10 cellular contexts compared by ENCODE assay signal in genomic region chr3:14806641-14807263, GRCh38. TPM values are rescaled to one million over a fixed set of nuclear protein-coding genes. Genes with fewer than 3 reads are reported as not detected.
DNase-seq lines count a peak whose midpoint lies in the region; ATAC-seq and TF ChIP-seq lines count a peak whose summit lies in the region.
"Had no signal": no experiment of that assay in that cellular context is flagged by ENCODE, and none has a peak within 500 bp of the region (broad histone marks: within the 10 kb centered on the region; RNA-seq: fewer than 3 reads in every experiment).

No MANE protein-coding gene starts in this region.

- peaks cover 35% of the 10 kb centered on the region for H3K4me1 Mint-ChIP-seq in Calu3 (ENCODE audit: low read depth, unreplicated experiment)
- peaks cover 5% of the 10 kb centered on the region for H3K4me1 Mint-ChIP-seq in activated B cell treated with CpG ODN at 0.5 μM for 24 hours

- no peak overlapping the region for H3K27ac ChIP-seq in HL-60 (replicated peaks)
- H3K27ac ChIP-seq: pancreas had no signal

- CTCF ChIA-PET in Calu3 (lab: Charles Lee): interaction anchor here (0.6 to 1.0 kb wide), 4 partner anchors 26 to 132 kb away, joined by 3 to 4 read pairs (median 4); partner anchors contain the start of gene C3orf20
- CTCF ChIA-PET in activated B cell treated with CpG ODN at 0.5 μM for 24 hours (lab: Charles Lee): no interaction called here

- no TSS peak for BruUV-seq in Calu3 (replicated peaks; lab: Mats Ljungman, UMichigan)

- peaks cover 33% of the 10 kb centered on the region for H3K27me3 Mint-ChIP-seq in Calu3 (ENCODE audit: unreplicated experiment)
- H3K27me3 Mint-ChIP-seq in activated B cell treated with CpG ODN at 0.5 μM for 24 hours: peaks cover 46% of the 10 kb centered on the region

- H3K9me3 Mint-ChIP-seq in Calu3 (ENCODE audit: low read depth, unreplicated experiment) (no peaks in the 10 kb centered on the region), activated B cell treated with CpG ODN at 0.5 μM for 24 hours (no peaks in the 10 kb centered on the region)

- no peak for TF ChIP-seq CTCF in Calu3 (IDR thresholded peaks at IDR 0.05; ENCODE audit: unreplicated experiment)
- no peak for TF ChIP-seq CTCF in HL-60 (IDR thresholded peaks at IDR 0.05; ENCODE audit: insufficient read depth, low read length)
- TF ChIP-seq CTCF in activated B cell treated with CpG ODN at 0.5 μM for 24 hours (IDR thresholded peaks at IDR 0.05): no peak

- H3K27ac Mint-ChIP-seq in Calu3 (ENCODE audit: unreplicated experiment) (no peak overlapping the region), activated B cell treated with CpG ODN at 0.5 μM for 24 hours (no peak overlapping the region)

- no peak overlapping the region for H3K4me3 ChIP-seq in HL-60 (replicated peaks; ENCODE audit: insufficient read depth, low read length)
- H3K4me3 ChIP-seq: pancreas had no signal

- H3K36me3 Mint-ChIP-seq in Calu3 (ENCODE audit: insufficient read depth, unreplicated experiment) (peaks cover 4% of the 10 kb centered on the region), activated B cell treated with CpG ODN at 0.5 μM for 24 hours (ENCODE audit: low read depth) (no peaks in the 10 kb centered on the region)

- intact Hi-C loops in Calu3 (cut with micrococcal nuclease; ENCODE audit: unreplicated experiment): no loop called here
- intact Hi-C loops in activated B cell treated with CpG ODN at 0.5 μM for 24 hours (cut with micrococcal nuclease): no loop called here

- H3K27me3 ChIP-seq in HL-60 (ENCODE audit: insufficient read depth, poor library complexity, severe bottlenecking): peaks cover 22% of the 10 kb centered on the region

- ATAC-seq in activated B cell treated with CpG ODN at 0.5 μM for 24 hours (ENCODE audit: low read depth) (peak; percentile 28), HG03108 (IDR thresholded peaks at IDR 0.05; ENCODE audit: unreplicated experiment) (no peak)

- POLR2A ChIA-PET in activated B cell treated with CpG ODN at 0.5 μM for 24 hours (lab: Charles Lee): no interaction called here

- H3K4me3 Mint-ChIP-seq in Calu3 (ENCODE audit: low read depth, unreplicated experiment): no peak overlapping the region
- no peak overlapping the region for H3K4me3 Mint-ChIP-seq in activated B cell treated with CpG ODN at 0.5 μM for 24 hours

- peak; percentile 35 for DNase-seq in Calu3
- peak; percentile 15 to 34 for DNase-seq in HL-60 (ENCODE audit: low read depth in 1 of 2, low spot score in 1 of 2)
- no peak for DNase-seq in activated B cell treated with CpG ODN at 0.5 μM for 24 hours
- peak; percentile 11 for DNase-seq in kidney glomerular epithelial cell (lab: John Stamatoyannopoulos, UW)
- DNase-seq in germinal center (ENCODE audit: low spot score): no peak
- no peak for DNase-seq in AG08396 (ENCODE audit: low spot score)
- DNase-seq in NCI-H524 (lab: John Stamatoyannopoulos, UW): no peak
- DNase-seq: activated effector memory CD4-positive, alpha-beta T cell treated with anti-CD3 and anti-CD28 coated beads, Interleukin-2, amount 50 U/mL, for 16 hours; pancreas had no signal

RNA-seq across cellular contexts. Expression of gene FGD5, which starts 12.0 kb away (rescaled TPM):
- total RNA-seq in Calu3 (2022) (not detected in 2 replicates), activated B cell treated with CpG ODN at 0.5 μM for 24 hours (not detected in 2 replicates)

Comparison
In these comparisons a context has a peak if more than half of its experiments do, and no peak if none do; other contexts are left out.
1. DNase-seq: peak in Calu3 (single experiment), HL-60 (2 of 2) and kidney glomerular epithelial cell (single experiment); none in activated B cell treated with CpG ODN at 0.5 μM for 24 hours (single experiment), germinal center (single experiment), AG08396 (single experiment) and NCI-H524 (0 of 2).